In genomic region chr14:98692832-98693231, GRCh38 we compare ENCODE assay signal across 25 cellular contexts.
DNase-seq lines count a peak whose midpoint lies in the region; ATAC-seq and TF ChIP-seq lines count a peak whose summit lies in the region.
"Had no signal": no experiment of that assay in that cellular context is flagged by ENCODE, and none has a peak within 500 bp of the region (broad histone marks: within the 10 kb centered on the region; RNA-seq: fewer than 3 reads in every experiment).

No MANE protein-coding gene starts in this region.

- intact Hi-C loops in uterus (cut with DNase I; ENCODE audit: low total_unique reads), result no loop called here

- H3K9me3 Mint-ChIP-seq in activated naive CD4-positive, alpha-beta T cell treated with anti-CD3 and anti-CD28 coated beads, Interleukin-2, amount 50 U/mL, for 72 hours, result peaks cover 17 to 21% of the 10 kb centered on the region in 2 donors
- peaks cover 8% of the 10 kb centered on the region for H3K9me3 Mint-ChIP-seq in stimulated activated effector memory CD8-positive, alpha-beta T cell treated with anti-CD3 and anti-CD28 coated beads, Interleukin-12 subunit alpha, Interleukin-12 subunit beta, amount 100 ng/mL, for 72 hours
- H3K9me3 Mint-ChIP-seq in stimulated activated memory B cell treated with anti-CD40 and anti-IgM and Interleukin-4, amounts not matched to agents 10 μg/mL and 1 μg/mL and 100 μg/mL, for 72 hours, result peaks cover 20% of the 10 kb centered on the region
- H3K9me3 Mint-ChIP-seq: GM23338 had no signal

- no peak for TF ChIP-seq POLR2A in uterus (IDR thresholded peaks at IDR 0.05)

- H3K36me3 ChIP-seq in uterus, result no peaks in the 10 kb centered on the region
- H3K36me3 ChIP-seq: cardiac muscle cell had no signal

- H3K9me3 ChIP-seq in uterus, result no peaks in the 10 kb centered on the region
- H3K9me3 ChIP-seq: testis had no signal

- peaks cover 14 to 27% of the 10 kb centered on the region in 2 donors for H3K36me3 Mint-ChIP-seq in activated naive CD4-positive, alpha-beta T cell treated with anti-CD3 and anti-CD28 coated beads, Interleukin-2, amount 50 U/mL, for 72 hours
- no peaks in the 10 kb centered on the region for H3K36me3 Mint-ChIP-seq in stimulated activated effector memory CD8-positive, alpha-beta T cell treated with anti-CD3 and anti-CD28 coated beads, Interleukin-12 subunit alpha, Interleukin-12 subunit beta, amount 100 ng/mL, for 72 hours
- no peaks in the 10 kb centered on the region for H3K36me3 Mint-ChIP-seq in stimulated activated memory B cell treated with anti-CD40 and anti-IgM and Interleukin-4, amounts not matched to agents 10 μg/mL and 1 μg/mL and 100 μg/mL, for 72 hours

- H3K4me3 Mint-ChIP-seq in stimulated activated effector memory CD8-positive, alpha-beta T cell treated with anti-CD3 and anti-CD28 coated beads, Interleukin-12 subunit alpha, Interleukin-12 subunit beta, amount 100 ng/mL, for 72 hours, result no peak overlapping the region
- H3K4me3 Mint-ChIP-seq in stimulated activated memory B cell treated with anti-CD40 and anti-IgM and Interleukin-4, amounts not matched to agents 10 μg/mL and 1 μg/mL and 100 μg/mL, for 72 hours, result no peak overlapping the region
- H3K4me3 Mint-ChIP-seq: CD4-positive, alpha-beta T cell; GM23338; naive thymus-derived CD4-positive, alpha-beta T cell; T-cell had no signal

- DNase-seq in NK-92 treated with Interleukin-12 subunit alpha and Interleukin-12 subunit beta, amount 100 ng/mL, for 24 hours (lab: John Stamatoyannopoulos, UW), result peak; percentile 24
- DNase-seq in NK-92 (lab: John Stamatoyannopoulos, UW; ENCODE audit: unreplicated experiment), result no peak
- DNase-seq in activated naive CD4-positive, alpha-beta T cell treated with anti-CD3 and anti-CD28 coated beads, Interleukin-2, amount 50 U/mL, for 72 hours (ENCODE audit: low spot score in 2 of 2), result peak in 1 of 2 donors; percentile 31
- no peak for DNase-seq in activated naive CD4-positive, alpha-beta T cell (lab: John Stamatoyannopoulos, UW)
- DNase-seq in ecto neural progenitor cell (ENCODE audit: low spot score), result peak; percentile 21
- DNase-seq in stimulated activated effector memory CD8-positive, alpha-beta T cell treated with anti-CD3 and anti-CD28 coated beads, Interleukin-12 subunit alpha, Interleukin-12 subunit beta, amount 100 ng/mL, for 72 hours (ENCODE audit: low spot score in 2 of 2), result peak; percentile 14 to 65
- no peak for DNase-seq in uterus
- DNase-seq: activated CD4-positive, alpha-beta T cell treated with anti-CD3 and anti-CD28 coated beads, Interleukin-2, amount 50 U/mL, for 1 hour; CD4-positive, alpha-beta T cell; cortex of kidney; head of caudate nucleus; Karpas-422; left colon; naive thymus-derived CD4-positive, alpha-beta T cell; NCI-H1048; NCI-H187 treated with DMSO at 0.1 percent for 48 hours; NCI-H226; NCI-H748 treated with DMSO at 0.1 percent for 48 hours; retina; T-cell; testis had no signal

- no peak overlapping the region for H3K4me3 ChIP-seq in uterus
- H3K4me3 ChIP-seq: cardiac muscle cell, GM23338, testis had no signal

- H3K27me3 ChIP-seq in uterus, result no peaks in the 10 kb centered on the region
- H3K27me3 ChIP-seq: cardiac muscle cell, testis had no signal

- no peaks in the 10 kb centered on the region for H3K27me3 Mint-ChIP-seq in stimulated activated memory B cell treated with anti-CD40 and anti-IgM and Interleukin-4, amounts not matched to agents 10 μg/mL and 1 μg/mL and 100 μg/mL, for 72 hours
- H3K27me3 Mint-ChIP-seq: CD4-positive, alpha-beta T cell; naive thymus-derived CD4-positive, alpha-beta T cell; T-cell had no signal

- H3K27ac Mint-ChIP-seq in activated naive CD4-positive, alpha-beta T cell treated with anti-CD3 and anti-CD28 coated beads, Interleukin-2, amount 50 U/mL, for 72 hours, result no peak overlapping the region
- H3K27ac Mint-ChIP-seq in stimulated activated effector memory CD8-positive, alpha-beta T cell treated with anti-CD3 and anti-CD28 coated beads, Interleukin-12 subunit alpha, Interleukin-12 subunit beta, amount 100 ng/mL, for 72 hours, result no peak overlapping the region
- no peak overlapping the region for H3K27ac Mint-ChIP-seq in stimulated activated memory B cell treated with anti-CD40 and anti-IgM and Interleukin-4, amounts not matched to agents 10 μg/mL and 1 μg/mL and 100 μg/mL, for 72 hours
- H3K27ac Mint-ChIP-seq: CD4-positive, alpha-beta T cell; GM23338; T-cell had no signal

- no peak for TF ChIP-seq CTCF in uterus (IDR thresholded peaks at IDR 0.05)

- no peak overlapping the region for H3K27ac ChIP-seq in uterus
- H3K27ac ChIP-seq: 22Rv1, cardiac muscle cell, testis had no signal

- peaks cover 13% of the 10 kb centered on the region for H3K4me1 Mint-ChIP-seq in stimulated activated effector memory CD8-positive, alpha-beta T cell treated with anti-CD3 and anti-CD28 coated beads, Interleukin-12 subunit alpha, Interleukin-12 subunit beta, amount 100 ng/mL, for 72 hours
- no peaks in the 10 kb centered on the region for H3K4me1 Mint-ChIP-seq in stimulated activated memory B cell treated with anti-CD40 and anti-IgM and Interleukin-4, amounts not matched to agents 10 μg/mL and 1 μg/mL and 100 μg/mL, for 72 hours
- H3K4me1 Mint-ChIP-seq: GM23338, T-cell had no signal

- peak; percentile 92 to 95 for ATAC-seq in activated naive CD4-positive, alpha-beta T cell treated with anti-CD3 and anti-CD28 coated beads, Interleukin-2, amount 50 U/mL, for 72 hours
- peak; percentile 99 for ATAC-seq in stimulated activated effector memory CD8-positive, alpha-beta T cell treated with anti-CD3 and anti-CD28 coated beads, Interleukin-12 subunit alpha, Interleukin-12 subunit beta, amount 100 ng/mL, for 72 hours
- ATAC-seq in stimulated activated memory B cell treated with anti-CD40 and anti-IgM and Interleukin-4, amounts not matched to agents 10 μg/mL and 1 μg/mL and 100 μg/mL, for 72 hours, result no peak
- ATAC-seq: GM23338; left colon; naive thymus-derived CD4-positive, alpha-beta T cell; T-cell had no signal

- no peaks in the 10 kb centered on the region for H3K4me1 ChIP-seq in uterus
- H3K4me1 ChIP-seq: testis had no signal

Comparison
In these comparisons a context has a peak if more than half of its experiments do, and no peak if none do; other contexts are left out.
1. DNase-seq: peak in NK-92 treated with Interleukin-12 subunit alpha and Interleukin-12 subunit beta, amount 100 ng/mL, for 24 hours (single experiment), ecto neural progenitor cell (single experiment) and stimulated activated effector memory CD8-positive, alpha-beta T cell treated with anti-CD3 and anti-CD28 coated beads, Interleukin-12 subunit alpha, Interleukin-12 subunit beta, amount 100 ng/mL, for 72 hours (2 of 2); none in NK-92 (single experiment), activated naive CD4-positive, alpha-beta T cell (0 of 4) and uterus (0 of 2).